Comparison of ENCODE assay signal across 15 cellular contexts in the genomic region with DNA sequence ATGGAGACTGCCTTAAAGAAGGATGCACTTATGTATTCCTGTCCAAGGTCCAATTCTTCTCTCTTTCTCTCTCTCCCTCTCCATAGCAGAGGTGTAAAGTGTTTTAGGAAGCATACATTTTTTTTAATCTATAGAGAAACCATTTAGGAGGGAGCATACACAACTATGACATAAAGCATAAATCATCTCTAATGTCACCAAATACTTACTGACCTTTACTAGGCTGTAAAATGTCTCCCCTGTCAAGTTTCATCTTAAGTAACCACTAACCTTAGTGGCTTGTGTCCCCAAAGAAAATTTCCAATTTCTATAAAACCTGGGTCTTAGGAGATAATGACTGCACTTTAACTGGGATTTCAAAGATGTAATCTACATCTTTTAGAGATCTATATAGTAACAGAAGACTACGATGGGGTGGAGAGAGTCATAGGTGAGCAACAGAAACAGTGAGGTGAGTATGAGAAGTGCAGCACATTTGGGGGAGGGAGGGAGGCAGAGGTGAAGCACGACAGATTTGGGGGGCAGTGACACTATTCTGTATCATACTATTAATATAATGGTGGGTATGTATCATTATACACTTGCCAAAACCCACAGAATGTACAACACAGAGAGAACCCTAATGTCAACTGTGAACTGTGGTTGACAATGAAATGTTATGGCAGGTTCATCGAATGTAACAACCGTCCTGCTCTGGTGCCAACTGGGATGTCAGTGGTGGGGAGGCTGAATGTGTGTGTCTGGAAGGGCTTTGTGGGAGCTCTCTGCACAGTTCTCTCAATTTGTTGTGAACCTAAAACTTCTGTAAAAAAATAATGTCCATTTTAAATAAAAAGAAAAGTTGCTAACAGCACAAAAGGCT.
DNase-seq lines count a peak whose midpoint lies in the region.
"Had no signal": no experiment of that assay in that cellular context is flagged by ENCODE, and none has a peak within 500 bp of the region (broad histone marks: within the 10 kb centered on the region; RNA-seq: fewer than 3 reads in every experiment).

No MANE protein-coding gene starts in this region.

- H3K27me3 ChIP-seq in layer of hippocampus (ENCODE audit: control insufficient read depth, insufficient read depth, low read length): no peaks in the 10 kb centered on the region
- H3K27me3 ChIP-seq: uterus had no signal

- peaks cover 95% of the 10 kb centered on the region for H3K4me1 Mint-ChIP-seq in activated T-cell treated with anti-CD3 and anti-CD28 coated beads, Interleukin-2, amount 50 U/mL, for 24 hours (ENCODE audit: low read depth)
- H3K4me1 Mint-ChIP-seq in activated T-helper 1 cell treated with anti-CD3 and anti-CD28 coated beads, Interleukin-12 subunit alpha, Interleukin-12 subunit beta, Interleukin-2, Interleukin-4 antibody, amounts not matched to agents 30 ng/mL and 10 ng/mL and 1 ng/mL, durations not matched to agents 14 hours and 24 hours and 36 hours (ENCODE audit: low read depth): peaks cover 80% of the 10 kb centered on the region

- DNase-seq in activated T-cell treated with anti-CD3 and anti-CD28 coated beads, Interleukin-2, amount 50 U/mL, for 24 hours: no peak
- DNase-seq in activated T-cell treated with anti-CD3 and anti-CD28 coated beads for 4 hours (no peak), substantia nigra (lab: John Stamatoyannopoulos, UW) (no peak), NCI-H2171 treated with DMSO at 0.1 percent for 48 hours (lab: John Stamatoyannopoulos, UW) (no peak), activated gamma-delta T cell (lab: John Stamatoyannopoulos, UW) (no peak), GM03348 (ENCODE audit: low spot score) (no peak)
- DNase-seq in activated T-helper 1 cell treated with anti-CD3 and anti-CD28 coated beads, Interleukin-12 subunit alpha, Interleukin-12 subunit beta, Interleukin-2, Interleukin-4 antibody, amounts not matched to agents 30 ng/mL and 10 ng/mL and 1 ng/mL, durations not matched to agents 14 hours and 24 hours and 36 hours (ENCODE audit: low spot score): no peak
- DNase-seq: NCI-H2081, NCI-H69, uterus, WERI-Rb-1 had no signal

- H3K4me3 Mint-ChIP-seq in activated T-cell treated with anti-CD3 and anti-CD28 coated beads, Interleukin-2, amount 50 U/mL, for 24 hours: peak overlapping the region; percentile 13
- H3K4me3 Mint-ChIP-seq in activated T-helper 1 cell treated with anti-CD3 and anti-CD28 coated beads, Interleukin-12 subunit alpha, Interleukin-12 subunit beta, Interleukin-2, Interleukin-4 antibody, amounts not matched to agents 30 ng/mL and 10 ng/mL and 1 ng/mL, durations not matched to agents 14 hours and 24 hours and 36 hours: no peak overlapping the region

- no peaks in the 10 kb centered on the region for H3K27me3 Mint-ChIP-seq in activated T-cell treated with anti-CD3 and anti-CD28 coated beads, Interleukin-2, amount 50 U/mL, for 24 hours
- H3K27me3 Mint-ChIP-seq in activated T-helper 1 cell treated with anti-CD3 and anti-CD28 coated beads, Interleukin-12 subunit alpha, Interleukin-12 subunit beta, Interleukin-2, Interleukin-4 antibody, amounts not matched to agents 30 ng/mL and 10 ng/mL and 1 ng/mL, durations not matched to agents 14 hours and 24 hours and 36 hours (ENCODE audit: insufficient read depth): no peaks in the 10 kb centered on the region
- H3K27me3 Mint-ChIP-seq: progenitor cell of endocrine pancreas had no signal

- H3K36me3 Mint-ChIP-seq in activated T-cell treated with anti-CD3 and anti-CD28 coated beads, Interleukin-2, amount 50 U/mL, for 24 hours (ENCODE audit: low read depth): peaks cover 61% of the 10 kb centered on the region
- peaks cover 26% of the 10 kb centered on the region for H3K36me3 Mint-ChIP-seq in activated T-helper 1 cell treated with anti-CD3 and anti-CD28 coated beads, Interleukin-12 subunit alpha, Interleukin-12 subunit beta, Interleukin-2, Interleukin-4 antibody, amounts not matched to agents 30 ng/mL and 10 ng/mL and 1 ng/mL, durations not matched to agents 14 hours and 24 hours and 36 hours (ENCODE audit: low read depth)

- peaks cover 9% of the 10 kb centered on the region for H3K9me3 Mint-ChIP-seq in activated T-cell treated with anti-CD3 and anti-CD28 coated beads, Interleukin-2, amount 50 U/mL, for 24 hours
- H3K9me3 Mint-ChIP-seq in activated T-helper 1 cell treated with anti-CD3 and anti-CD28 coated beads, Interleukin-12 subunit alpha, Interleukin-12 subunit beta, Interleukin-2, Interleukin-4 antibody, amounts not matched to agents 30 ng/mL and 10 ng/mL and 1 ng/mL, durations not matched to agents 14 hours and 24 hours and 36 hours: peaks cover 3% of the 10 kb centered on the region

- intact Hi-C loops in activated T-helper 1 cell treated with anti-CD3 and anti-CD28 coated beads, Interleukin-12 subunit alpha, Interleukin-12 subunit beta, Interleukin-2, Interleukin-4 antibody, amounts not matched to agents 30 ng/mL and 10 ng/mL and 1 ng/mL, durations not matched to agents 14 hours and 24 hours and 36 hours (cut with micrococcal nuclease): loop anchor here (10.0 kb wide), 1 partner anchor 730 kb away; no protein-coding TSS in a partner anchor

- peak overlapping the region; percentile 15 for H3K27ac ChIP-seq in layer of hippocampus (ENCODE audit: low read depth, low read length)
- H3K27ac ChIP-seq in substantia nigra (ENCODE audit: low read depth, low read length, poor library complexity, severe bottlenecking): peak overlapping the region; percentile 94
- H3K27ac ChIP-seq: coronary artery, epithelial cell of prostate, uterus, WERI-Rb-1 had no signal

- peak overlapping the region; percentile 87 for H3K27ac Mint-ChIP-seq in activated T-cell treated with anti-CD3 and anti-CD28 coated beads, Interleukin-2, amount 50 U/mL, for 24 hours
- H3K27ac Mint-ChIP-seq in activated T-helper 1 cell treated with anti-CD3 and anti-CD28 coated beads, Interleukin-12 subunit alpha, Interleukin-12 subunit beta, Interleukin-2, Interleukin-4 antibody, amounts not matched to agents 30 ng/mL and 10 ng/mL and 1 ng/mL, durations not matched to agents 14 hours and 24 hours and 36 hours: peak overlapping the region; percentile 19
- H3K27ac Mint-ChIP-seq: progenitor cell of endocrine pancreas had no signal
